8 cellular contexts compared by ENCODE assay signal in genomic region chr14:20332946-20333782, GRCh38. TPM values are rescaled to one million over a fixed set of nuclear protein-coding genes. Genes with fewer than 3 reads are reported as not detected.
DNase-seq lines count a peak whose midpoint lies in the region; ATAC-seq, FAIRE-seq and TF ChIP-seq lines count a peak whose summit lies in the region.

CCNB1IP1 (minus strand) TSS chr14:20333279; CDS start chr14:20316523, 16,756 bp downstream.

- WGBS in A549 (ENCODE audit: missing lambda C conversion rate), result under 1% methylated on average over 17 of the region's 17 CpGs

- peak within 1 kb of the TSS; percentile 96 for H3K27ac Mint-ChIP-seq in T-helper 17 cell
- H3K27ac Mint-ChIP-seq in brain, result peak within 1 kb of the TSS; percentile 81 to 97 (median 95)

- H3K9me3 ChIP-seq in A549, result no peaks in the 10 kb centered on the region
- H3K9me3 ChIP-seq in T-helper 17 cell (ENCODE audit: control insufficient read depth, low read length, poor library complexity, severe bottlenecking), result no peaks in the 10 kb centered on the region

- peaks cover 4% of the 10 kb centered on the region for H3K36me3 ChIP-seq in rectal smooth muscle tissue (ENCODE audit: control insufficient read depth, insufficient read depth, low read length)

- TF ChIP-seq RAD21 in A549 (conservative IDR thresholded peaks at IDR 0.05 in 1 of 2, IDR thresholded peaks at IDR 0.05 in 1 of 2), result no peak

- peak; percentile 93 to 95 for DNase-seq in A549 (ENCODE audit: low read depth in 1 of 2, low spot score in 1 of 2)
- DNase-seq in NCI-H1694 (lab: John Stamatoyannopoulos, UW), result peak; percentile 90
- DNase-seq in T-helper 17 cell, result peak; percentile 12 to 20 (median 12)
- peak in 45 of 51 donors; percentile 3 to 88 (median 40) for DNase-seq in hypothalamus (lab: John Stamatoyannopoulos, UW)

- TF ChIP-seq CTCF in A549 (IDR thresholded peaks at IDR 0.05) (no peak), brain (conservative IDR thresholded peaks at IDR 0.05) (no peak)

- POLR2A ChIA-PET in A549 (lab: Yijun Ruan, JAX), result interaction anchor here (1.4 to 2.4 kb wide), 2 partner anchors 9 to 128 kb away, joined by 3 to 53 read pairs; partner anchors contain the start of genes PARP2 and PIP4P1

- CTCF ChIA-PET in A549 (lab: Yijun Ruan, JAX), result interaction anchor here (1.0 to 5.8 kb wide), 5 partner anchors 9 to 358 kb away, joined by 3 to 37 read pairs (median 3); partner anchors contain the start of gene PARP2

- H3K4me2 ChIP-seq in A549, result peak within 1 kb of the TSS; percentile 68

- ATAC-seq in A549 (peak; percentile 99 to 100), GM18505 (IDR thresholded peaks at IDR 0.05; ENCODE audit: unreplicated experiment) (peak; percentile 96), HG02943 (IDR thresholded peaks at IDR 0.05; ENCODE audit: low read depth, unreplicated experiment) (peak; percentile 92), T-helper 17 cell (peak; percentile 100)

- H3K27me3 Mint-ChIP-seq in T-helper 17 cell (no peaks in the 10 kb centered on the region), brain (peaks cover 10% of the 10 kb centered on the region)

- H3K27ac ChIP-seq in A549 (peak within 1 kb of the TSS; percentile 81 to 87), rectal smooth muscle tissue (ENCODE audit: low read depth, low read length) (peak within 1 kb of the TSS; percentile 89)

- H3K4me1 ChIP-seq in A549 (peaks cover 34% of the 10 kb centered on the region), rectal smooth muscle tissue (ENCODE audit: control insufficient read depth, insufficient read depth, low read length) (peaks cover 10% of the 10 kb centered on the region)

- H3K36me3 Mint-ChIP-seq in T-helper 17 cell (ENCODE audit: low read depth) (no peaks in the 10 kb centered on the region), brain (no peaks in the 10 kb centered on the region)

- FAIRE-seq in A549 (lab: Jason Lieb, UNC), result peak; percentile 99

- TF ChIP-seq POLR2A in A549 (IDR thresholded peaks at IDR 0.05; ENCODE audit: low read length) (peak; percentile 36; the same call in 1 of the 2 replicates), GM18505 (IDR thresholded peaks at IDR 0.05; ENCODE audit: borderline replicate concordance, extremely low read depth, insufficient read depth, insufficient read length) (peak; percentile 72)

- no peak for TF ChIP-seq EP300 in A549 (IDR thresholded peaks at IDR 0.05)

- no peaks in the 10 kb centered on the region for H3K27me3 ChIP-seq in rectal smooth muscle tissue (ENCODE audit: control insufficient read depth, insufficient read depth, low read length)

- H3K4me3 ChIP-seq in A549, result peak within 1 kb of the TSS; percentile 84
- peak within 1 kb of the TSS; percentile 84 for H3K4me3 ChIP-seq in rectal smooth muscle tissue (ENCODE audit: low read length)

- H3K9ac ChIP-seq in rectal smooth muscle tissue (ENCODE audit: low read length), result peak within 1 kb of the TSS; percentile 72

- H3K9me3 Mint-ChIP-seq in brain, result peaks cover 0 to 2% (median 0%) of the 10 kb centered on the region in 5 experiments

- H3K4me1 Mint-ChIP-seq in T-helper 17 cell (peaks cover 21% of the 10 kb centered on the region), brain (peaks cover 48% of the 10 kb centered on the region)

- H3K4me3 Mint-ChIP-seq in T-helper 17 cell (peak within 1 kb of the TSS; percentile 99), brain (peak within 1 kb of the TSS; percentile 95 to 99 (median 98))

TF ChIP-seq in A549, 52 proteins besides CTCF, POLR2A, EP300 and RAD21 (continues in another document):
- TF ChIP-seq ZSCAN20 (CRISPR knock-in tag; IDR thresholded peaks at IDR 0.05) (no peak), PBX3 (IDR thresholded peaks at IDR 0.05) (no peak), CHD4 (IDR thresholded peaks at IDR 0.05; ENCODE audit: borderline replicate concordance) (no peak), MAFK (IDR thresholded peaks at IDR 0.05; ENCODE audit: partially characterized antibody) (peak; percentile 17), FOXS1 (CRISPR knock-in tag; IDR thresholded peaks at IDR 0.05) (no peak), GATA3 (IDR thresholded peaks at IDR 0.05; ENCODE audit: borderline replicate concordance) (no peak), E2F6 (IDR thresholded peaks at IDR 0.05; ENCODE audit: borderline replicate concordance, low read depth) (peak; percentile 35; the same call in 1 of the 2 replicates), RFX5 (IDR thresholded peaks at IDR 0.05) (peak; percentile 34; the same call in 1 of the 2 replicates), TFCP2L1 (CRISPR knock-in tag; IDR thresholded peaks at IDR 0.05) (no peak), CEBPB (IDR thresholded peaks at IDR 0.05) (peak in 1 of 2 experiments; percentile 65; a peak in 2 of 4 replicates), HES2 (IDR thresholded peaks at IDR 0.05) (no peak), RNF2 (IDR thresholded peaks at IDR 0.05; ENCODE audit: borderline replicate concordance, low read depth) (no peak), KDM5A (IDR thresholded peaks at IDR 0.05) (no peak; the same call in 1 of the 2 replicates), HOXA7 (CRISPR knock-in tag; IDR thresholded peaks at IDR 0.05) (no peak), ESRRA (IDR thresholded peaks at IDR 0.05; ENCODE audit: borderline replicate concordance, low read length) (no peak), ZNF302 (CRISPR knock-in tag; IDR thresholded peaks at IDR 0.05) (no peak), FOSB (CRISPR knock-in tag; IDR thresholded peaks at IDR 0.05) (no peak), KDM1A (IDR thresholded peaks at IDR 0.05; ENCODE audit: low read depth) (0 out of 2 replicates have a peak, but pooled peaks have one; percentile 21), REST (IDR thresholded peaks at IDR 0.05) (no peak), BHLHE40 (IDR thresholded peaks at IDR 0.05; ENCODE audit: low read depth, low read length) (no peak), EHMT2 (IDR thresholded peaks at IDR 0.05; ENCODE audit: low read depth) (no peak), NR3C1 (IDR thresholded peaks at IDR 0.05) (no peak), CBX8 (IDR thresholded peaks at IDR 0.05) (no peak), HOXB13 (CRISPR knock-in tag; IDR thresholded peaks at IDR 0.05; ENCODE audit: low read depth) (no peak)

RNA-seq across cellular contexts. Expression of gene CCNB1IP1, which starts in this region (rescaled TPM):
- polyA plus RNA-seq in A549 (2011; rRNA removed) (98.2 and 121 TPM in 2 replicates), A549 (2017; fragmentation: RNase III; extraction: RNeasy Plus Mini Kit Qiagen cat#74134 plus additional on column Dnase treatment) (29.9 to 32.6 TPM (median 30.8 TPM) in 3 replicates), brain (ENCODE audit: insufficient read depth, low read depth, low replicate concordance) (131 TPM)
- 23.7 and 26.4 TPM in 2 replicates for polyA plus RNA-seq in A549 (2012; cell fraction: cytosol; rRNA removed)
- 15.0 and 23.2 TPM in 2 replicates for polyA plus RNA-seq in A549 (2012; cell fraction: nucleus; rRNA removed)
- 43.0 and 45.3 TPM in 2 replicates for polyA minus RNA-seq in A549 (2011; rRNA and poly(A)+ RNA removed)
- total RNA-seq in T-helper 17 cell, result 10 to 100 TPM; 20.2 to 26.3 TPM

Comparison
In these comparisons a context has a peak if more than half of its experiments do, and no peak if none do; other contexts are left out.
1. Peak in every context shown above with its lines: DNase-seq, ATAC-seq, H3K4me3 ChIP-seq and H3K27ac ChIP-seq.
2. DNase-seq: peak in every context shown above with its lines; median percentile 94 in A549; 90 in NCI-H1694; 40 in hypothalamus; 12 in T-helper 17 cell.